Comparison of ENCODE assay signal across 10 cellular contexts in genomic region chr6:137728386-137729349, GRCh38.
DNase-seq lines count a peak whose midpoint lies in the region; ATAC-seq and TF ChIP-seq lines count a peak whose summit lies in the region.
"Had no signal": no experiment of that assay in that cellular context is flagged by ENCODE, and none has a peak within 500 bp of the region (broad histone marks: within the 10 kb centered on the region; RNA-seq: fewer than 3 reads in every experiment).

No MANE protein-coding gene starts in this region.

- H3K9me3 Mint-ChIP-seq in MCF 10A (ENCODE audit: unreplicated experiment): no peaks in the 10 kb centered on the region
- no peaks in the 10 kb centered on the region for H3K9me3 Mint-ChIP-seq in type B pancreatic cell
- H3K9me3 Mint-ChIP-seq: activated T-helper 17 cell treated with anti-CD3 and anti-CD28 coated beads, Interleukin-2, amount 50 U/mL, for 72 hours; T-cell had no signal

- POLR2A ChIA-PET in MCF 10A (lab: Yijun Ruan, JAX): interaction anchor here (0.6 to 3.5 kb wide), 20 partner anchors 12 to 727 kb away, joined by 3 to 43 read pairs (median 4); partner anchors contain the start of gene TNFAIP3

- H3K4me1 Mint-ChIP-seq in MCF 10A (ENCODE audit: insufficient read depth, unreplicated experiment) (peaks cover 37% of the 10 kb centered on the region), type B pancreatic cell (ENCODE audit: unreplicated experiment) (peaks cover 6% of the 10 kb centered on the region)
- H3K4me1 Mint-ChIP-seq: T-cell had no signal

- WGBS in lower leg skin, 2 donors: 24 to 29% methylated on average over 6 of the region's 6 CpGs

- ATAC-seq in HG02642 (IDR thresholded peaks at IDR 0.05; ENCODE audit: poor library complexity, unreplicated experiment): no peak
- ATAC-seq: activated T-helper 17 cell treated with anti-CD3 and anti-CD28 coated beads, Interleukin-2, amount 50 U/mL, for 72 hours; T-cell had no signal

- TF ChIP-seq POLR2A in lower leg skin (IDR thresholded peaks at IDR 0.05): no peak

- DNase-seq in HT1080 (ENCODE audit: low read depth) (peak; percentile 81), MCF 10A (ENCODE audit: unreplicated experiment) (peak; percentile 95), iris pigment epithelial cell (ENCODE audit: low read depth) (peak; percentile 93), type B pancreatic cell (ENCODE audit: extremely low spot score, unreplicated experiment) (no peak), DMS53 treated with DMSO at 0.1 percent for 48 hours (lab: John Stamatoyannopoulos, UW; ENCODE audit: unreplicated experiment) (no peak), lower leg skin (ENCODE audit: low spot score in 2 of 2) (no peak)
- DNase-seq: sigmoid colon, T-cell had no signal

- CTCF ChIA-PET in MCF 10A (lab: Yijun Ruan, JAX): interaction anchor here (0.7 to 3.0 kb wide), 10 partner anchors 20 to 387 kb away, joined by 3 to 10 read pairs (median 4); partner anchors contain the start of gene TNFAIP3

- H3K36me3 Mint-ChIP-seq in MCF 10A (ENCODE audit: insufficient read depth, unreplicated experiment): peaks cover 6% of the 10 kb centered on the region
- H3K36me3 Mint-ChIP-seq in type B pancreatic cell: no peaks in the 10 kb centered on the region
- H3K36me3 Mint-ChIP-seq: T-cell had no signal

- H3K4me3 Mint-ChIP-seq in MCF 10A (ENCODE audit: unreplicated experiment) (peak overlapping the region; percentile 22), type B pancreatic cell (no peak overlapping the region)
- H3K4me3 Mint-ChIP-seq: activated T-helper 17 cell treated with anti-CD3 and anti-CD28 coated beads, Interleukin-2, amount 50 U/mL, for 72 hours; T-cell had no signal

- H3K27ac Mint-ChIP-seq in MCF 10A (ENCODE audit: low read depth, unreplicated experiment) (peak overlapping the region; percentile 73), type B pancreatic cell (peak overlapping the region; percentile 34)
- H3K27ac Mint-ChIP-seq: activated T-helper 17 cell treated with anti-CD3 and anti-CD28 coated beads, Interleukin-2, amount 50 U/mL, for 72 hours; T-cell had no signal

- TF ChIP-seq CTCF in MCF 10A (IDR thresholded peaks at IDR 0.05; ENCODE audit: unreplicated experiment): no peak
- TF ChIP-seq CTCF in type B pancreatic cell (conservative IDR thresholded peaks at IDR 0.05): no peak
- TF ChIP-seq CTCF in lower leg skin (IDR thresholded peaks at IDR 0.05): no peak

- intact Hi-C loops in MCF 10A (cut with micrococcal nuclease) (loop anchor here (1.0 to 2.0 kb wide), 2 partner anchors 104 to 140 kb away; no protein-coding TSS in a partner anchor), lower leg skin (cut with DNase I; ENCODE audit: low total_unique reads) (no loop called here)

- H3K4me3 ChIP-seq in lower leg skin (ENCODE audit: low read depth, poor library complexity, severe bottlenecking): no peak overlapping the region
- H3K4me3 ChIP-seq: sigmoid colon had no signal

- no peaks in the 10 kb centered on the region for H3K27me3 Mint-ChIP-seq in MCF 10A (ENCODE audit: insufficient read depth, unreplicated experiment)
- H3K27me3 Mint-ChIP-seq in type B pancreatic cell: no peaks in the 10 kb centered on the region

- no TSS peak for BruUV-seq in MCF 10A (replicated peaks; lab: Mats Ljungman, UMichigan)

Comparison
In these comparisons a context has a peak if more than half of its experiments do, and no peak if none do; other contexts are left out.
1. DNase-seq: peak in HT1080 (single experiment), MCF 10A (single experiment) and iris pigment epithelial cell (single experiment); none in type B pancreatic cell (single experiment), DMS53 treated with DMSO at 0.1 percent for 48 hours (single experiment) and lower leg skin (0 of 2).